12 cellular contexts compared by ENCODE assay signal in the genomic region with DNA sequence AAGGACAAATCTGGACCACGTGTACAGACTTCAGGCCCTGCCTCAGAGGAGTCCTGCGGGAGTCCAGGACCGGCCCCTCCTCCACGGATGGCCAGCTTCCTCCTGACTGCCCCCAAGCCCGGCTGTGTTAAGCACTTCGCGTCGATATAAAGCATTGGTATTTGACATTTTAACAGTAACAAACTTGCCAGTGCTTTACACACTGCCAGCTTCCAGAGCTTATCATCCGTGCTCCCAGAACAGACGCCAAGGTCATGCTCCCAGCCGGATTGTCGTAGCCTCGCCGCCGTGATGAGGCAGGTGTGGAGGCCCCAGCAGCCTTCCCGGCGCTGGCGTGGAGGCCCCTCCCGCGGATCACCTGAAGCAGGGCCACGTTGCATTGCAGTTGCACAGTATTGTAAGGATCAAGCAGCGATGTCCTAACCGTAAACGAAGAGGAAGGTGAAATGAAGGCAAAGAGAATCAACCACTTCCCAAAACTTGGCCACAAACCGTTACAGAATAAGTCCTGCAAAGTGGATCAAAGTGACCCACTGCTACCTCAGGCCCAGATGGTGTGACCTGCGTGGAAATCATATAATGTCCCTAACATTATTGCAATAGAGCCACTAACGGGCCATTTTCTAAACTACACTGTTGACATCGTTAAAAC. TPM values are rescaled to one million over a fixed set of nuclear protein-coding genes. Genes with fewer than 3 reads are reported as not detected.
DNase-seq lines count a peak whose midpoint lies in the region; TF ChIP-seq lines count a peak whose summit lies in the region.
"Had no signal": no experiment of that assay in that cellular context is flagged by ENCODE, and none has a peak within 500 bp of the region (broad histone marks: within the 10 kb centered on the region; RNA-seq: fewer than 3 reads in every experiment).

No MANE protein-coding gene starts in this region.

- no peak for DNase-seq in activated T-cell treated with anti-CD3 and anti-CD28 coated beads, Interleukin-2, amount 50 U/mL, for 24 hours
- DNase-seq in activated T-cell treated with anti-CD3 and anti-CD28 coated beads, Interleukin-2, amount 50 U/mL, for 48 hours: no peak
- DNase-seq in activated T-helper 1 cell treated with anti-CD3 and anti-CD28 coated beads, Interleukin-12 subunit alpha, Interleukin-12 subunit beta, Interleukin-2, Interleukin-4 antibody, amounts not matched to agents 30 ng/mL and 10 ng/mL and 1 ng/mL, durations not matched to agents 14 hours and 24 hours and 36 hours (ENCODE audit: low spot score): no peak
- DNase-seq in hepatocyte (ENCODE audit: low spot score) (no peak), stomach (peak; percentile 76), MG63 (no peak), SJCRH30 (no peak)
- no peak for DNase-seq in stimulated activated CD4-positive, alpha-beta T cell treated with anti-CD3 and anti-CD28 coated beads, Interleukin-2, amount 100 ng/mL, for 48 hours
- DNase-seq: cerebellar nuclear complex, NCI-H1417, NCI-H510A, SHP77 had no signal

- peak overlapping the region; percentile 58 for H3K27ac Mint-ChIP-seq in activated T-cell treated with anti-CD3 and anti-CD28 coated beads, Interleukin-2, amount 50 U/mL, for 24 hours
- peak overlapping the region; percentile 7 for H3K27ac Mint-ChIP-seq in activated T-helper 1 cell treated with anti-CD3 and anti-CD28 coated beads, Interleukin-12 subunit alpha, Interleukin-12 subunit beta, Interleukin-2, Interleukin-4 antibody, amounts not matched to agents 30 ng/mL and 10 ng/mL and 1 ng/mL, durations not matched to agents 14 hours and 24 hours and 36 hours

- H3K9me3 ChIP-seq in hepatocyte (ENCODE audit: low read depth) (no peaks in the 10 kb centered on the region), stomach (no peaks in the 10 kb centered on the region), MG63 (no peaks in the 10 kb centered on the region), SJCRH30 (replicated peaks) (no peaks in the 10 kb centered on the region)

- H3K36me3 ChIP-seq in hepatocyte (replicated peaks; ENCODE audit: insufficient read depth, low read depth) (no peaks in the 10 kb centered on the region), stomach (peaks cover 44 to 64% (median 62%) of the 10 kb centered on the region in 4 donors), MG63 (peaks cover 8% of the 10 kb centered on the region), SJCRH30 (peaks cover 22% of the 10 kb centered on the region)

- H3K27me3 ChIP-seq in hepatocyte: no peaks in the 10 kb centered on the region
- no peaks in the 10 kb centered on the region for H3K27me3 ChIP-seq in stomach
- no peaks in the 10 kb centered on the region for H3K27me3 ChIP-seq in MG63
- no peaks in the 10 kb centered on the region for H3K27me3 ChIP-seq in SJCRH30

- H3K4me1 ChIP-seq in hepatocyte (ENCODE audit: insufficient read depth) (no peaks in the 10 kb centered on the region), stomach (peaks cover 37 to 50% (median 47%) of the 10 kb centered on the region in 4 donors), SJCRH30 (no peaks in the 10 kb centered on the region)

- H3K27me3 Mint-ChIP-seq in activated T-cell treated with anti-CD3 and anti-CD28 coated beads, Interleukin-2, amount 50 U/mL, for 24 hours: no peaks in the 10 kb centered on the region
- no peaks in the 10 kb centered on the region for H3K27me3 Mint-ChIP-seq in activated T-helper 1 cell treated with anti-CD3 and anti-CD28 coated beads, Interleukin-12 subunit alpha, Interleukin-12 subunit beta, Interleukin-2, Interleukin-4 antibody, amounts not matched to agents 30 ng/mL and 10 ng/mL and 1 ng/mL, durations not matched to agents 14 hours and 24 hours and 36 hours (ENCODE audit: insufficient read depth)

- H3K36me3 Mint-ChIP-seq in activated T-cell treated with anti-CD3 and anti-CD28 coated beads, Interleukin-2, amount 50 U/mL, for 24 hours (ENCODE audit: low read depth): peaks cover 76% of the 10 kb centered on the region
- peaks cover 21% of the 10 kb centered on the region for H3K36me3 Mint-ChIP-seq in activated T-helper 1 cell treated with anti-CD3 and anti-CD28 coated beads, Interleukin-12 subunit alpha, Interleukin-12 subunit beta, Interleukin-2, Interleukin-4 antibody, amounts not matched to agents 30 ng/mL and 10 ng/mL and 1 ng/mL, durations not matched to agents 14 hours and 24 hours and 36 hours (ENCODE audit: low read depth)

- no peak overlapping the region for H3K4me3 Mint-ChIP-seq in activated T-cell treated with anti-CD3 and anti-CD28 coated beads, Interleukin-2, amount 50 U/mL, for 24 hours
- no peak overlapping the region for H3K4me3 Mint-ChIP-seq in activated T-helper 1 cell treated with anti-CD3 and anti-CD28 coated beads, Interleukin-12 subunit alpha, Interleukin-12 subunit beta, Interleukin-2, Interleukin-4 antibody, amounts not matched to agents 30 ng/mL and 10 ng/mL and 1 ng/mL, durations not matched to agents 14 hours and 24 hours and 36 hours

- H3K9me2 ChIP-seq in hepatocyte (replicated peaks; ENCODE audit: insufficient read depth): no peaks in the 10 kb centered on the region

- TF ChIP-seq EP300 in stomach (IDR thresholded peaks at IDR 0.05): no peak

- H3K4me1 Mint-ChIP-seq in activated T-cell treated with anti-CD3 and anti-CD28 coated beads, Interleukin-2, amount 50 U/mL, for 24 hours (ENCODE audit: low read depth): peaks cover 28% of the 10 kb centered on the region
- peaks cover 10% of the 10 kb centered on the region for H3K4me1 Mint-ChIP-seq in activated T-helper 1 cell treated with anti-CD3 and anti-CD28 coated beads, Interleukin-12 subunit alpha, Interleukin-12 subunit beta, Interleukin-2, Interleukin-4 antibody, amounts not matched to agents 30 ng/mL and 10 ng/mL and 1 ng/mL, durations not matched to agents 14 hours and 24 hours and 36 hours (ENCODE audit: low read depth)

- H3K9me3 Mint-ChIP-seq in activated T-cell treated with anti-CD3 and anti-CD28 coated beads, Interleukin-2, amount 50 U/mL, for 24 hours: no peaks in the 10 kb centered on the region
- no peaks in the 10 kb centered on the region for H3K9me3 Mint-ChIP-seq in activated T-helper 1 cell treated with anti-CD3 and anti-CD28 coated beads, Interleukin-12 subunit alpha, Interleukin-12 subunit beta, Interleukin-2, Interleukin-4 antibody, amounts not matched to agents 30 ng/mL and 10 ng/mL and 1 ng/mL, durations not matched to agents 14 hours and 24 hours and 36 hours

- no peaks in the 10 kb centered on the region for H3K79me2 ChIP-seq in hepatocyte

- TF ChIP-seq CTCF in hepatocyte (IDR thresholded peaks at IDR 0.05; ENCODE audit: poor library complexity) (no peak), stomach (IDR thresholded peaks at IDR 0.05) (no peak)

- peak overlapping the region; percentile 29 for H3K27ac ChIP-seq in hepatocyte
- H3K27ac ChIP-seq in stomach: peak overlapping the region; percentile 68 to 85 (median 82)
- H3K27ac ChIP-seq in SJCRH30: no peak overlapping the region

- H2AFZ ChIP-seq in hepatocyte: no peak overlapping the region

- TF ChIP-seq POLR2A in stomach (IDR thresholded peaks at IDR 0.05): no peak

- WGBS in hepatocyte (ENCODE audit: low lambda C conversion rate, missing lambda C conversion rate): 94% methylated on average over 28 of the region's 28 CpGs
- 28 to 43% (median 32%) methylated on average over 28 of the region's 28 CpGs for WGBS in stomach, 5 donors

- H3K4me2 ChIP-seq in hepatocyte: no peak overlapping the region

- H3K4me3 ChIP-seq in hepatocyte: no peak overlapping the region
- H3K4me3 ChIP-seq in stomach: peak overlapping the region in 1 of 4 donors; percentile 22
- no peak overlapping the region for H3K4me3 ChIP-seq in MG63
- no peak overlapping the region for H3K4me3 ChIP-seq in SJCRH30

- H4K20me1 ChIP-seq in hepatocyte (ENCODE audit: insufficient read depth, poor library complexity, severe bottlenecking): no peaks in the 10 kb centered on the region

- intact Hi-C loops in activated T-helper 1 cell treated with anti-CD3 and anti-CD28 coated beads, Interleukin-12 subunit alpha, Interleukin-12 subunit beta, Interleukin-2, Interleukin-4 antibody, amounts not matched to agents 30 ng/mL and 10 ng/mL and 1 ng/mL, durations not matched to agents 14 hours and 24 hours and 36 hours (cut with micrococcal nuclease): no loop called here
- intact Hi-C loops in stomach (cut with DNase I; ENCODE audit: low total_unique reads): no loop called here

RNA-seq across cellular contexts. Expression of a gene that starts 51.7 kb away (rescaled TPM):
- total RNA-seq in activated T-helper 1 cell treated with anti-CD3 and anti-CD28 coated beads, Interleukin-12 subunit alpha, Interleukin-12 subunit beta, Interleukin-2, Interleukin-4 antibody, amounts not matched to agents 30 ng/mL and 10 ng/mL and 1 ng/mL, durations not matched to agents 14 hours and 24 hours and 36 hours: 69.6 and 76.5 TPM in 2 replicates
- 48.0 and 59.0 TPM in 2 replicates for total RNA-seq in hepatocyte
- polyA plus RNA-seq in hepatocyte: 33.1 and 38.6 TPM in 2 replicates
- 10 to 100 TPM; 29.1 to 59.4 (median 42.4) TPM for total RNA-seq in stomach
- 10 to 100 TPM; 12.5 to 29.2 (median 26.0) TPM for polyA plus RNA-seq in stomach
- total RNA-seq in MG63 (2014; rRNA removed; shearing (Covaris generic); ENCODE audit: low replicate concordance): 23.6 and 30.1 TPM in 2 replicates
- 87.7 and 92.7 TPM in 2 replicates for total RNA-seq in SJCRH30 (2014; rRNA removed; shearing (Covaris generic))
